ENCODE assay signal across 8 cellular contexts in the genomic region with DNA sequence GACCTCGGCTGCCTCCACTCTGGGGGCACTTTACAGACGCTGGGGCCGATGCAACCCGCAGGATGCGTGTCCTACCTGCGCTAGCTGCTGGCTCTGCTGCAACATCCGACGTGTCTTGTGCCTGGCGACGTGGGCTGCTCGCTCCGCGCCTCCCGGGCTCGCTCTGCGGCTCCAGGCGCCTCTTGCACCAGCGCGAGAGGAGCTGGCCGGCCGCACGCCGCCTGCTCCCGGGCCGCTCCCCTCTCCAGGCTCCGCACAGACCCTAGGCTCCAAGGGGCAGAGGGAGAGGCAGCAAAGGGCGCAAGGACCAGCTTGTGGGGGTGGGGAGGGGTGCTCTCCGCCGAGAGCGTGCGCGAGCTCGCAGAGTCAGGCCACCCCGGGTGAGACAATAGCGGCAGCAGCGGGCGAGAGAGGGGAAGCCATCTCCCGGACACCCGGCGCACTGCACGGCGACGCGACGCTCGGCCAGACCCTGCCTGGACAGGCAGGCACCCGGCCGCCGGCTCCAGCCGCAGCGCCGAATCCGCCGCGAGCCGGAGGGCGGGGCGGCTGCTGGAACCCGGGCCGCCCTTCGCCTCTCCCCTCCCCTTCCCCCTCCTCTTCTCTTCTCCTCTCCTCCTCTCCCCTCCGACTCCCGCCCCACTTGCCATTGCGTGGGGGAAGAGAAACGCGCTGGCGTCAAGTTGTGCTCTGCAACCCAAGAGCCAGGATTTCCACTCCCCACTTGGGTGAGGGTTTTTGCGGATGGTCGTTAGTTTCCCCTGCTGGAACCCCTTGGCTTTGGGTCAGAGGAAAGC. TPM values are rescaled to one million over a fixed set of nuclear protein-coding genes. Genes with fewer than 3 reads are reported as not detected.
DNase-seq lines count a peak whose midpoint lies in the region; ATAC-seq and TF ChIP-seq lines count a peak whose summit lies in the region.

A gene with protein sequence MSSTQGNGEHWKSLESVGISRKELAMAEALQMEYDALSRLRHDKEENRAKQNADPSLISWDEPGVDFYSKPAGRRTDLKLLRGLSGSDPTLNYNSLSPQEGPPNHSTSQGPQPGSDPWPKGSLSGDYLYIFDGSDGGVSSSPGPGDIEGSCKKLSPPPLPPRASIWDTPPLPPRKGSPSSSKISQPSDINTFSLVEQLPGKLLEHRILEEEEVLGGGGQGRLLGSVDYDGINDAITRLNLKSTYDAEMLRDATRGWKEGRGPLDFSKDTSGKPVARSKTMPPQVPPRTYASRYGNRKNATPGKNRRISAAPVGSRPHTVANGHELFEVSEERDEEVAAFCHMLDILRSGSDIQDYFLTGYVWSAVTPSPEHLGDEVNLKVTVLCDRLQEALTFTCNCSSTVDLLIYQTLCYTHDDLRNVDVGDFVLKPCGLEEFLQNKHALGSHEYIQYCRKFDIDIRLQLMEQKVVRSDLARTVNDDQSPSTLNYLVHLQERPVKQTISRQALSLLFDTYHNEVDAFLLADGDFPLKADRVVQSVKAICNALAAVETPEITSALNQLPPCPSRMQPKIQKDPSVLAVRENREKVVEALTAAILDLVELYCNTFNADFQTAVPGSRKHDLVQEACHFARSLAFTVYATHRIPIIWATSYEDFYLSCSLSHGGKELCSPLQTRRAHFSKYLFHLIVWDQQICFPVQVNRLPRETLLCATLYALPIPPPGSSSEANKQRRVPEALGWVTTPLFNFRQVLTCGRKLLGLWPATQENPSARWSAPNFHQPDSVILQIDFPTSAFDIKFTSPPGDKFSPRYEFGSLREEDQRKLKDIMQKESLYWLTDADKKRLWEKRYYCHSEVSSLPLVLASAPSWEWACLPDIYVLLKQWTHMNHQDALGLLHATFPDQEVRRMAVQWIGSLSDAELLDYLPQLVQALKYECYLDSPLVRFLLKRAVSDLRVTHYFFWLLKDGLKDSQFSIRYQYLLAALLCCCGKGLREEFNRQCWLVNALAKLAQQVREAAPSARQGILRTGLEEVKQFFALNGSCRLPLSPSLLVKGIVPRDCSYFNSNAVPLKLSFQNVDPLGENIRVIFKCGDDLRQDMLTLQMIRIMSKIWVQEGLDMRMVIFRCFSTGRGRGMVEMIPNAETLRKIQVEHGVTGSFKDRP (N-terminal part only) (minus strand): TSS at position 525 of the 797 bp plus-strand sequence. CDS start 25,003 bp downstream, outside the sequence.

- peak within 1 kb of the TSS; percentile 71 for H3K4me3 ChIP-seq in AG10803 (ENCODE audit: low read length)
- peak within 1 kb of the TSS; percentile 73 for H3K4me3 ChIP-seq in WERI-Rb-1 (ENCODE audit: low read depth, low read length)
- peak within 1 kb of the TSS; percentile 66 to 95 (median 88) for H3K4me3 ChIP-seq in spleen

- H3K36me3 ChIP-seq in WERI-Rb-1, result no peaks in the 10 kb centered on the region
- peaks cover 0 to 9% (median 2%) of the 10 kb centered on the region in 6 donors for H3K36me3 ChIP-seq in spleen

- DNase-seq in AG10803 (ENCODE audit: low read depth), result peak; percentile 73
- peak; percentile 69 for DNase-seq in NCI-H2171 treated with DMSO at 0.1 percent for 48 hours (lab: John Stamatoyannopoulos, UW)
- peak; percentile 97 for DNase-seq in WERI-Rb-1
- peak in 57 of 61 donors; percentile 57 to 94 (median 82) for DNase-seq in caudate nucleus (lab: John Stamatoyannopoulos, UW)
- peak; percentile 64 for DNase-seq in iris pigment epithelial cell (ENCODE audit: low read depth)
- DNase-seq in spleen, result peak; percentile 95

- H3K27ac ChIP-seq in WERI-Rb-1 (peak within 1 kb of the TSS; percentile 18), caudate nucleus (ENCODE audit: low read depth, low read length) (peak within 1 kb of the TSS; percentile 97), spleen (peak within 1 kb of the TSS; percentile 74 to 97 (median 90))

- peaks cover 20 to 94% (median 66%) of the 10 kb centered on the region in 6 donors for H3K4me1 ChIP-seq in spleen

- TF ChIP-seq CTCF in AG10803 (conservative IDR thresholded peaks at IDR 0.05; ENCODE audit: low read length) (peak; percentile 41), WERI-Rb-1 (IDR thresholded peaks at IDR 0.05; ENCODE audit: low read depth, low read length) (peak; percentile 95), spleen (IDR thresholded peaks at IDR 0.05 in 8 of 11, conservative IDR thresholded peaks at IDR 0.05 in 3 of 11) (peak in 10 of 11 experiments; percentile 25 to 79 (median 68))

- peak in 2 of 3 donors; percentile 32 to 38 for TF ChIP-seq POLR2A in spleen (IDR thresholded peaks at IDR 0.05)

- WGBS in spleen, 5 donors, result 0% methylated on average over 26 to 69 of the region's 69 CpGs

- H3K9me3 ChIP-seq in WERI-Rb-1 (ENCODE audit: severe bottlenecking) (no peaks in the 10 kb centered on the region), spleen (no peaks in the 10 kb centered on the region)

- ATAC-seq in GM18870 (IDR thresholded peaks at IDR 0.05; ENCODE audit: unreplicated experiment), result peak; percentile 54
- ATAC-seq in HG03103 (IDR thresholded peaks at IDR 0.05; ENCODE audit: low read depth, unreplicated experiment), result peak; percentile 68

- intact Hi-C loops in spleen (cut with DNase I; ENCODE audit: low total_unique reads), result no loop called here

- peaks cover 74% of the 10 kb centered on the region for H3K27me3 ChIP-seq in WERI-Rb-1 (ENCODE audit: insufficient read depth, low read depth, severe bottlenecking)
- no peaks in the 10 kb centered on the region for H3K27me3 ChIP-seq in spleen (replicated peaks in 1 of 7)

RNA-seq across cellular contexts. Expression of the gene that starts here (rescaled TPM):
- total RNA-seq in spleen, result 10 to 100 TPM; 45.8 to 72.2 (median 66.5) TPM
- 10 to 100 TPM in 2 of 3 donors, 1 to 10 TPM in 1; 9.5 to 22.4 (median 10.8) TPM for polyA plus RNA-seq in spleen

Comparison
In these comparisons a context has a peak if more than half of its experiments do, and no peak if none do; other contexts are left out.
1. Peak in every context shown above with its lines: DNase-seq, ATAC-seq, H3K4me3 ChIP-seq and H3K27ac ChIP-seq.
2. CTCF ChIP-seq: peak in every context shown above with its lines; median percentile 95 in WERI-Rb-1; 68 in spleen; 41 in AG10803.
3. H3K27ac ChIP-seq: peak in every context shown above with its lines; median percentile 97 in caudate nucleus; 90 in spleen; 18 in WERI-Rb-1.